Comparison of ENCODE assay signal across 9 cellular contexts in the genomic region with DNA sequence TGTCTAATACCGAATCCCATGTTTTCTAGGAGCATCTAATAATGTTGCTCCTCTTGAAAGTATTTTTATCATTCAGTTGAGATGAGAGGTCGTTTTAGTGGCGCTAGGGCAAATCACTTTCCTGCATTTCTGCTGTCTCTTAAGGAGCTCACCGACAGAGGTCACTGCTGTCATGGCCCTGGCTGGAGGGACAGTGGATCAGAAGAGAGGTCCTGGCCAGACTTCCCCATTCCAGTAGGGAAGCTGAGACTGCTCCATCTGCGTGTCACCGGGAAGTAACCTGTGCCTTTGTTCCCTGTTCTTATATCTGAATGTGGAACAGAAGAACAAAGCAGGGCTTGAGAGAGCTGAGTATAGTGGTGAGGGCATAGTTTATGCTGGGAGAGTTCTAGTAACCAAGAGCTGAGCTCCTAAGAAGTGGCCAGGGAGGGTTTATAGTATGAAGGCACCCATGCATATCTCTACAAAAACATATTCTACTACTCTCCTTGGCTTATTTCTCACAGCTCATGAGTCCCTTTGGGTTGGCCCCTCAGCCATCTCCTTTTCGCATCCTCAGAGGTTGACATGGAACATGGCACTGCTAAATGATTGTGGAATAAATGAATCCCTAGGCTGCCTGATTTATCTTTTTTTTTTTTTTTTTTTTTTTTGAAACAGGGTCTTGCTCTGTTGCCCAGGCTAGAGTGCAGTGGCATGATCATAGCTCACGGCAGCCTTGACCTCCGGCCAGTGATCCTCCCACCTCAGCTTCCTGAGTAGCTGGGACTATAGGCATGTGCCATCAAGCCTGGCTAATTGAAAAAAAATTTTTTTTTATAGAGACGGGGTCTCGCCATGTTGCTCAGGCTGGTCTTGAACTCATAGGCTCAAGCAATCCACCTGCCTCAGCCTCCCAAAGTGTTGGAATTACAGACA. TPM values are rescaled to one million over a fixed set of nuclear protein-coding genes. Genes with fewer than 3 reads are reported as not detected.
A peak's percentile ranks its signal among the peaks of the same experiment; 100 is the strongest.
DNase-seq lines count a peak whose midpoint lies in the region; ATAC-seq and TF ChIP-seq lines count a peak whose summit lies in the region.
"Had no signal": no experiment of that assay in that cellular context is flagged by ENCODE, and none has a peak within 500 bp of the region (broad histone marks: within the 10 kb centered on the region; RNA-seq: fewer than 3 reads in every experiment).

No MANE protein-coding gene starts in this region.

- H3K27ac ChIP-seq in upper lobe of left lung (peak overlapping the region; percentile 49 to 83 (median 74)), MM.1S (ENCODE audit: low read length) (no peak overlapping the region)
- no peak overlapping the region for H3K27ac ChIP-seq in effector memory CD4-positive, alpha-beta T cell (ENCODE audit: insufficient read depth, low read length, poor library complexity, severe bottlenecking)

- H3K4me1 ChIP-seq in upper lobe of left lung (peaks cover 52 to 79% (median 63%) of the 10 kb centered on the region in 4 donors), MM.1S (ENCODE audit: low read length) (no peaks in the 10 kb centered on the region)
- H3K4me1 ChIP-seq in effector memory CD4-positive, alpha-beta T cell (ENCODE audit: control insufficient read depth, insufficient read depth, low read length, poor library complexity, severe bottlenecking): no peaks in the 10 kb centered on the region

- H3K27me3 ChIP-seq in upper lobe of left lung: no peaks in the 10 kb centered on the region
- no peaks in the 10 kb centered on the region for H3K27me3 ChIP-seq in effector memory CD4-positive, alpha-beta T cell (replicated peaks; ENCODE audit: control insufficient read depth, insufficient read depth, low read length, poor library complexity, severe bottlenecking)
- no peaks in the 10 kb centered on the region for H3K27me3 ChIP-seq in MM.1S (replicated peaks; ENCODE audit: insufficient read depth, low read length)

- TF ChIP-seq POLR2A in lower leg skin (IDR thresholded peaks at IDR 0.05) (no peak), upper lobe of left lung (IDR thresholded peaks at IDR 0.05) (peak in 1 of 4 donors; percentile 35)

- TF ChIP-seq CTCF in lower leg skin (IDR thresholded peaks at IDR 0.05): no peak
- peak; percentile 17 to 64 (median 46) for TF ChIP-seq CTCF in upper lobe of left lung (IDR thresholded peaks at IDR 0.05)
- TF ChIP-seq CTCF in MM.1S (IDR thresholded peaks at IDR 0.05; ENCODE audit: low read length): no peak

- intact Hi-C loops in lower leg skin (cut with DNase I; ENCODE audit: low total_unique reads): no loop called here

- 79 to 86% methylated on average over 11 of the region's 11 CpGs for WGBS in lower leg skin, 2 donors
- WGBS in upper lobe of left lung, 2 donors: 63 to 64% methylated on average over 11 of the region's 11 CpGs

- no peak overlapping the region for H3K9ac ChIP-seq in MM.1S (ENCODE audit: low read length)

- no peak overlapping the region for H3K4me2 ChIP-seq in MM.1S (ENCODE audit: low read depth, low read length)

- no peak overlapping the region for H2AFZ ChIP-seq in MM.1S (ENCODE audit: low read length)

- H3K9me2 ChIP-seq in MM.1S (replicated peaks; ENCODE audit: insufficient read depth, low read length): no peaks in the 10 kb centered on the region

- DNase-seq in activated effector memory CD4-positive, alpha-beta T cell treated with anti-CD3 and anti-CD28 coated beads, Interleukin-2, amount 50 U/mL, for 16 hours: peak; percentile 43
- DNase-seq in activated effector memory CD4-positive, alpha-beta T cell treated with Interleukin-2 at 50 U/mL for 16 hours: no peak
- DNase-seq in dermis microvascular lymphatic vessel endothelial cell (ENCODE audit: low read depth in 2 of 2) (peak; percentile 61 to 80), lower leg skin (ENCODE audit: low spot score in 2 of 2) (peak; percentile 43 to 87), upper lobe of left lung (peak in 1 of 2 donors; percentile 88), RPMI8226 (no peak), MM.1S (no peak)
- DNase-seq in effector memory CD4-positive, alpha-beta T cell: no peak
- DNase-seq: DMS 273 treated with DMSO at 0.1 percent for 48 hours had no signal

- H3K36me3 ChIP-seq in upper lobe of left lung (no peaks in the 10 kb centered on the region), MM.1S (replicated peaks; ENCODE audit: insufficient read depth, low read length) (no peaks in the 10 kb centered on the region)
- no peaks in the 10 kb centered on the region for H3K36me3 ChIP-seq in effector memory CD4-positive, alpha-beta T cell (ENCODE audit: control insufficient read depth, insufficient read depth, low read length)

- H3K4me3 ChIP-seq in lower leg skin (ENCODE audit: low read depth, poor library complexity, severe bottlenecking): no peak overlapping the region
- no peak overlapping the region for H3K4me3 ChIP-seq in upper lobe of left lung
- no peak overlapping the region for H3K4me3 ChIP-seq in effector memory CD4-positive, alpha-beta T cell (ENCODE audit: insufficient read depth, low read depth, low read length, poor library complexity, severe bottlenecking)
- H3K4me3 ChIP-seq in MM.1S (ENCODE audit: low read length): no peak overlapping the region

- peaks cover 19% of the 10 kb centered on the region for H4K20me1 ChIP-seq in MM.1S (ENCODE audit: insufficient read depth, low read length)

- no peaks in the 10 kb centered on the region for H3F3A ChIP-seq in MM.1S (ENCODE audit: insufficient read depth, low read length)

- H3K79me2 ChIP-seq in MM.1S (ENCODE audit: low read length): peaks cover 96% of the 10 kb centered on the region

- H3K9me3 ChIP-seq in upper lobe of left lung (no peaks in the 10 kb centered on the region), MM.1S (replicated peaks; ENCODE audit: insufficient read depth, low read length) (no peaks in the 10 kb centered on the region)
- no peaks in the 10 kb centered on the region for H3K9me3 ChIP-seq in effector memory CD4-positive, alpha-beta T cell (ENCODE audit: control insufficient read depth, low read length)

- TF ChIP-seq EP300 in upper lobe of left lung (IDR thresholded peaks at IDR 0.05): no peak

- ATAC-seq in upper lobe of left lung (ENCODE audit: low FRiP score in 2 of 2): peak; percentile 87 to 88

RNA-seq across cellular contexts. Expression of gene ATP6V0E1, which starts 27.2 kb away (rescaled TPM):
- total RNA-seq in dermis microvascular lymphatic vessel endothelial cell (326 and 336 TPM in 2 replicates), lower leg skin (100 to 1,000 TPM in 1 of 4 donors, 10 to 100 TPM in 3; 47.3 to 110 (median 86.4) TPM), upper lobe of left lung (100 to 1,000 TPM in 4 of 6 donors, 10 to 100 TPM in 2; 58.7 to 317 (median 198) TPM)

RNA-seq across cellular contexts. Expression of gene CREBRF, which starts 45.3 kb away (rescaled TPM):
- total RNA-seq in dermis microvascular lymphatic vessel endothelial cell (16.3 and 21.5 TPM in 2 replicates), lower leg skin (10 to 100 TPM; 34.1 to 59.5 (median 42.1) TPM), upper lobe of left lung (10 to 100 TPM; 22.0 to 65.0 (median 38.0) TPM)

RNA-seq across cellular contexts. Expression of gene RPL26L1, which starts 51.6 kb away (rescaled TPM):
- total RNA-seq in dermis microvascular lymphatic vessel endothelial cell (28.8 and 32.2 TPM in 2 replicates), lower leg skin (10 to 100 TPM; 14.7 to 19.0 (median 17.7) TPM), upper lobe of left lung (10 to 100 TPM; 10.5 to 31.0 (median 23.9) TPM)

Comparison
In these comparisons a context has a peak if more than half of its experiments do, and no peak if none do; other contexts are left out.
1. DNase-seq: peak in activated effector memory CD4-positive, alpha-beta T cell treated with anti-CD3 and anti-CD28 coated beads, Interleukin-2, amount 50 U/mL, for 16 hours (single experiment), dermis microvascular lymphatic vessel endothelial cell (2 of 2) and lower leg skin (2 of 2); none in activated effector memory CD4-positive, alpha-beta T cell treated with Interleukin-2 at 50 U/mL for 16 hours (single experiment), RPMI8226 (single experiment), effector memory CD4-positive, alpha-beta T cell (0 of 3) and MM.1S (single experiment).
2. CTCF ChIP-seq: peak in upper lobe of left lung (6 of 6); none in lower leg skin (0 of 3) and MM.1S (single experiment).
3. H3K27ac ChIP-seq: peak in upper lobe of left lung (4 of 4); none in effector memory CD4-positive, alpha-beta T cell (single experiment) and MM.1S (single experiment).